In the genomic region with DNA sequence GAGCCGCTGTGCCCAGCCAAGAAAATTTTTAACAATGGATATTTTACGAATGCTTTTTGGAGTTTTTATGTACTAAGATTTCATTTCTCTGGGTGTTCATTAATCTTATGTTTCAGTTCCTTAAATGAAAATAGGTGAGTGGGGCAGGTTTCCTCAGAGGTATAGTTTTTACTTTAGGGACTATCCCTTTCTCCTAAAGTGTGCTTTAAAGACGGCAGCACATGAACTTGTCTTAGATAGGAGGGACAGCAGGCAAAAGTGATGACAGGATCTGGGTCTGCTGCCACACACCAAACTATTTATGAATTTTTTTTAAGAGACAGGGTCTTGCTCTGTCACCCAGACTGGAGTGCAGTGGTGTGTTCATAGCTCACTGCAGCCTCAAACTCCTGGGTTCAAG, we compare ENCODE assay signal across 11 cellular contexts. TPM values are rescaled to one million over a fixed set of nuclear protein-coding genes. Genes with fewer than 3 reads are reported as not detected.
DNase-seq lines count a peak whose midpoint lies in the region; ATAC-seq and TF ChIP-seq lines count a peak whose summit lies in the region.
"Had no signal": no experiment of that assay in that cellular context is flagged by ENCODE, and none has a peak within 500 bp of the region (broad histone marks: within the 10 kb centered on the region; RNA-seq: fewer than 3 reads in every experiment).

No MANE protein-coding gene starts in this region.

- no peaks in the 10 kb centered on the region for H3K4me1 ChIP-seq in trophoblast cell (ENCODE audit: control insufficient read depth in 1 of 2, insufficient read depth in 2 of 2, low read length in 2 of 2)

- no peaks in the 10 kb centered on the region for H3K36me3 Mint-ChIP-seq in activated T-helper 17 cell treated with anti-CD3 and anti-CD28 coated beads, Interleukin-2, amount 50 U/mL, for 72 hours (ENCODE audit: low read depth)
- peaks cover 2 to 3% of the 10 kb centered on the region in 2 donors for H3K36me3 Mint-ChIP-seq in CD14-positive monocyte

- no peak overlapping the region for H2AFZ ChIP-seq in trophoblast cell (ENCODE audit: insufficient read depth, low read length, poor library complexity)

- H3K4me3 ChIP-seq in trophoblast cell (ENCODE audit: low read depth, low read length), result no peak overlapping the region

- no peaks in the 10 kb centered on the region for H3K27me3 Mint-ChIP-seq in activated T-helper 17 cell treated with anti-CD3 and anti-CD28 coated beads, Interleukin-2, amount 50 U/mL, for 72 hours
- peaks cover 0 to 2% (median 0%) of the 10 kb centered on the region in 3 donors for H3K27me3 Mint-ChIP-seq in CD14-positive monocyte (ENCODE audit: low read depth in 3 of 3)
- H3K27me3 Mint-ChIP-seq: progenitor cell of endocrine pancreas had no signal

- H2AK5ac ChIP-seq in trophoblast cell (ENCODE audit: low read length), result no peak overlapping the region

- intact Hi-C loops in CD14-positive monocyte (cut with micrococcal nuclease), result no loop called here

- WGBS in trophoblast cell (ENCODE audit: extremely low coverage, insufficient coverage, insufficient read length), result no CpG with 5 or more reads among the region's 3 CpGs

- H3K4me3 Mint-ChIP-seq in activated T-helper 17 cell treated with anti-CD3 and anti-CD28 coated beads, Interleukin-2, amount 50 U/mL, for 72 hours, result peak overlapping the region; percentile 56
- H3K4me3 Mint-ChIP-seq in CD14-positive monocyte, result no peak overlapping the region

- H3K23ac ChIP-seq in trophoblast cell (ENCODE audit: low read length), result no peak overlapping the region

- H3K27ac ChIP-seq in trophoblast cell (ENCODE audit: low read depth, low read length), result no peak overlapping the region

- H3K4me2 ChIP-seq in trophoblast cell (ENCODE audit: low read length), result no peak overlapping the region

- DNase-seq in CD14-positive monocyte (ENCODE audit: low spot score) (no peak), trophoblast cell (no peak), NOMO-1 treated with DMSO at 0.1 percent for 48 hours (lab: John Stamatoyannopoulos, UW; ENCODE audit: unreplicated experiment) (no peak)
- no peak for DNase-seq in activated CD8-positive, alpha-beta memory T cell treated with anti-CD3 and anti-CD28 coated beads, Interleukin-2, amount 50 U/mL, for 4 hours
- DNase-seq: activated CD4-positive, alpha-beta T cell treated with anti-CD3 and anti-CD28 coated beads for 4 hours; NCI-H1436 treated with DMSO at 0.1 percent for 48 hours had no signal

- no peak for TF ChIP-seq CTCF in CD14-positive monocyte (IDR thresholded peaks at IDR 0.05)

- no peak overlapping the region for H2BK120ac ChIP-seq in trophoblast cell (ENCODE audit: insufficient read depth, low read length, poor library complexity)

- H2BK5ac ChIP-seq in trophoblast cell (ENCODE audit: low read depth, low read length, poor library complexity), result no peak overlapping the region

- peaks cover 22% of the 10 kb centered on the region for H3K4me1 Mint-ChIP-seq in activated T-helper 17 cell treated with anti-CD3 and anti-CD28 coated beads, Interleukin-2, amount 50 U/mL, for 72 hours
- H3K4me1 Mint-ChIP-seq in CD14-positive monocyte, result peaks cover 6% of the 10 kb centered on the region

- H3K79me1 ChIP-seq in trophoblast cell (ENCODE audit: low read length), result no peaks in the 10 kb centered on the region

- H3K4ac ChIP-seq in trophoblast cell (ENCODE audit: low read depth, low read length), result no peak overlapping the region

- H3K79me2 ChIP-seq in trophoblast cell (ENCODE audit: control insufficient read depth, insufficient read depth, low read length, poor library complexity), result no peaks in the 10 kb centered on the region

- H3K9ac ChIP-seq in trophoblast cell (ENCODE audit: low read length), result no peak overlapping the region

- H3K36me3 ChIP-seq in trophoblast cell (ENCODE audit: control insufficient read depth in 1 of 2, insufficient read depth in 2 of 2, low read length in 2 of 2), result no peaks in the 10 kb centered on the region

- no peak overlapping the region for H2BK12ac ChIP-seq in trophoblast cell (ENCODE audit: low read length)

- H3K9me3 Mint-ChIP-seq in activated T-helper 17 cell treated with anti-CD3 and anti-CD28 coated beads, Interleukin-2, amount 50 U/mL, for 72 hours, result no peaks in the 10 kb centered on the region
- peaks cover 0 to 10% (median 4%) of the 10 kb centered on the region in 7 donors for H3K9me3 Mint-ChIP-seq in CD14-positive monocyte

- ATAC-seq in GM18858 (IDR thresholded peaks at IDR 0.05; ENCODE audit: unreplicated experiment) (peak; percentile 83), GM21360 (IDR thresholded peaks at IDR 0.05; ENCODE audit: unreplicated experiment) (peak; percentile 83), HG03064 (IDR thresholded peaks at IDR 0.05; ENCODE audit: low read depth, unreplicated experiment) (peak; percentile 80)
- ATAC-seq in activated T-helper 17 cell treated with anti-CD3 and anti-CD28 coated beads, Interleukin-2, amount 50 U/mL, for 72 hours (replicated peaks), result peak; percentile 70

- peak overlapping the region; percentile 75 for H3K27ac Mint-ChIP-seq in activated T-helper 17 cell treated with anti-CD3 and anti-CD28 coated beads, Interleukin-2, amount 50 U/mL, for 72 hours
- H3K27ac Mint-ChIP-seq in CD14-positive monocyte, result no peak overlapping the region
- H3K27ac Mint-ChIP-seq: progenitor cell of endocrine pancreas had no signal

- H3K18ac ChIP-seq in trophoblast cell (ENCODE audit: low read length), result no peak overlapping the region

- H4K91ac ChIP-seq in trophoblast cell (ENCODE audit: low read depth, low read length), result no peak overlapping the region

- no peak overlapping the region for H4K12ac ChIP-seq in trophoblast cell (ENCODE audit: low read depth, low read length)

- no peak overlapping the region for H4K8ac ChIP-seq in trophoblast cell (ENCODE audit: low read depth, low read length)

- no peak overlapping the region for H3K14ac ChIP-seq in trophoblast cell (ENCODE audit: low read length)

- H3K27me3 ChIP-seq in trophoblast cell (ENCODE audit: insufficient read depth, low read length), result no peaks in the 10 kb centered on the region

- H3K9me3 ChIP-seq in trophoblast cell (ENCODE audit: insufficient read depth, low read depth, low read length), result no peaks in the 10 kb centered on the region

RNA-seq across cellular contexts. Expression of a gene that starts 8.0 kb away (rescaled TPM):
- total RNA-seq in activated T-helper 17 cell treated with anti-CD3 and anti-CD28 coated beads, Interleukin-2, amount 50 U/mL, for 72 hours, result 10 to 100 TPM; 13.9 to 60.1 TPM
- polyA plus RNA-seq in CD14-positive monocyte, result 10 to 100 TPM; 18.3 to 34.3 TPM
- polyA plus RNA-seq in trophoblast cell (2013), result 6.6 and 6.9 TPM in 2 replicates
